In genomic region chr19:50418186-50419021, GRCh38 we compare ENCODE assay signal across 13 cellular contexts. TPM values are rescaled to one million over a fixed set of nuclear protein-coding genes. Genes with fewer than 3 reads are reported as not detected.
DNase-seq lines count a peak whose midpoint lies in the region; ATAC-seq and TF ChIP-seq lines count a peak whose summit lies in the region.
"Had no signal": no experiment of that assay in that cellular context is flagged by ENCODE, and none has a peak within 500 bp of the region (broad histone marks: within the 10 kb centered on the region; RNA-seq: fewer than 3 reads in every experiment).

Gene SPIB, plus strand, starts transcription at chr19:50418938. Its CDS starts 25 bp downstream, at chr19:50418963.

- H3K79me1 ChIP-seq in mesendoderm (ENCODE audit: low read length): no peaks in the 10 kb centered on the region

- peaks cover 32% of the 10 kb centered on the region for H3K36me3 ChIP-seq in DND-41 (ENCODE audit: insufficient read depth, low read length)
- no peaks in the 10 kb centered on the region for H3K36me3 ChIP-seq in mesendoderm (ENCODE audit: control insufficient read depth, insufficient read depth, low read length)

- WGBS in mesendoderm (ENCODE audit: extremely low coverage, insufficient coverage, low lambda C conversion rate): no CpG with 5 or more reads among the region's 34 CpGs

- no peak within 1 kb of the TSS for H3K4me3 ChIP-seq in DND-41 (ENCODE audit: low read depth in 1 of 2, low read length in 2 of 2)
- peak within 1 kb of the TSS; percentile 6 for H3K4me3 ChIP-seq in mesendoderm (ENCODE audit: low read length)

- no peak within 1 kb of the TSS for H3K23ac ChIP-seq in mesendoderm (ENCODE audit: low read length)

- H3K4me2 ChIP-seq in DND-41 (ENCODE audit: insufficient read depth, low read length): no peak within 1 kb of the TSS
- peak within 1 kb of the TSS; percentile 89 for H3K4me2 ChIP-seq in mesendoderm (ENCODE audit: low read length)

- H2AFZ ChIP-seq in DND-41 (ENCODE audit: low read depth, low read length): no peak within 1 kb of the TSS

- peak; percentile 94 for TF ChIP-seq POLR2A in GM18526 (IDR thresholded peaks at IDR 0.05; ENCODE audit: extremely low read depth, insufficient read length)
- TF ChIP-seq POLR2A in Raji (IDR thresholded peaks at IDR 0.05; ENCODE audit: insufficient read depth, low read depth, low read length): peak; percentile 97

- H3K27me3 ChIP-seq in DND-41 (ENCODE audit: insufficient read depth, low read length, poor library complexity) (no peaks in the 10 kb centered on the region), mesendoderm (ENCODE audit: insufficient read depth, low read length, poor library complexity) (no peaks in the 10 kb centered on the region)

- DNase-seq in DND-41 (no peak), mesendoderm (no peak), left lobe of liver (ENCODE audit: low spot score) (no peak), 8988T (no peak)
- DNase-seq: activated effector memory CD4-positive, alpha-beta T cell treated with anti-CD3 and anti-CD28 coated beads, Interleukin-2, amount 50 U/mL, for 16 hours; foreskin melanocyte; WERI-Rb-1 had no signal

- H4K5ac ChIP-seq in mesendoderm (ENCODE audit: low read length): no peak within 1 kb of the TSS

- H3K4me1 ChIP-seq in DND-41 (ENCODE audit: insufficient read depth, low read length) (peaks cover 9% of the 10 kb centered on the region), mesendoderm (ENCODE audit: control insufficient read depth, low read depth, low read length) (no peaks in the 10 kb centered on the region)

- no peaks in the 10 kb centered on the region for H3K9me3 ChIP-seq in DND-41 (ENCODE audit: insufficient read depth, low read length, severe bottlenecking)

- H3K18ac ChIP-seq in mesendoderm (ENCODE audit: low read length): no peak within 1 kb of the TSS

- H3K56ac ChIP-seq in mesendoderm (ENCODE audit: low read length): peak within 1 kb of the TSS; percentile 17

- H3K9ac ChIP-seq in DND-41 (ENCODE audit: low read depth, low read length) (no peak within 1 kb of the TSS), mesendoderm (ENCODE audit: low read length) (peak within 1 kb of the TSS; percentile 3)

- H3K4ac ChIP-seq in mesendoderm (ENCODE audit: low read depth, low read length): no peak within 1 kb of the TSS

- H2BK5ac ChIP-seq in mesendoderm (ENCODE audit: low read length): no peak within 1 kb of the TSS

- no peak within 1 kb of the TSS for H2BK120ac ChIP-seq in mesendoderm (ENCODE audit: low read depth, low read length)

- TF ChIP-seq CTCF in DND-41 (IDR thresholded peaks at IDR 0.05; ENCODE audit: borderline replicate concordance, extremely low read depth, low read length, poor library complexity, severe bottlenecking): no peak

- no peak within 1 kb of the TSS for H2BK15ac ChIP-seq in mesendoderm (replicated peaks; ENCODE audit: low read depth)

- H3K79me2 ChIP-seq in DND-41 (ENCODE audit: insufficient read depth, low read length) (no peaks in the 10 kb centered on the region), mesendoderm (ENCODE audit: control insufficient read depth, insufficient read depth, low read length) (no peaks in the 10 kb centered on the region)

- ATAC-seq in DND-41 (ENCODE audit: insufficient read depth, low read depth) (0 out of 3 replicates have a peak, but pooled peaks have one; percentile 9), left lobe of liver (no peak), GM18873 (IDR thresholded peaks at IDR 0.05; ENCODE audit: low FRiP score, unreplicated experiment) (no peak), GM21515 (IDR thresholded peaks at IDR 0.05; ENCODE audit: unreplicated experiment) (no peak)
- ATAC-seq: HCT116 had no signal

- H4K20me1 ChIP-seq in DND-41 (ENCODE audit: insufficient read depth, low read length): peaks cover 19% of the 10 kb centered on the region; the same call in 1 of the 2 replicates

- H4K8ac ChIP-seq in mesendoderm (ENCODE audit: low read depth, low read length): no peak within 1 kb of the TSS

- H2AK5ac ChIP-seq in mesendoderm (ENCODE audit: low read length): no peak within 1 kb of the TSS

- H3K27ac ChIP-seq in DND-41 (ENCODE audit: low read length) (peak within 1 kb of the TSS; percentile 44; the same call in 1 of the 2 replicates), mesendoderm (ENCODE audit: low read depth, low read length) (no peak within 1 kb of the TSS)
- H3K27ac ChIP-seq: WERI-Rb-1 had no signal

RNA-seq across cellular contexts. Expression of gene SPIB, which starts in this region (rescaled TPM):
- polyA plus RNA-seq in mesendoderm (2013, experiment 1 of 2): 8.3 TPM
- polyA plus RNA-seq in mesendoderm (2013, experiment 2 of 2): 8.4 TPM
- not detected for total RNA-seq in left lobe of liver
- total RNA-seq: chondrocyte had no signal
